Comparison of ENCODE assay signal across 1 cellular context in the genomic region with DNA sequence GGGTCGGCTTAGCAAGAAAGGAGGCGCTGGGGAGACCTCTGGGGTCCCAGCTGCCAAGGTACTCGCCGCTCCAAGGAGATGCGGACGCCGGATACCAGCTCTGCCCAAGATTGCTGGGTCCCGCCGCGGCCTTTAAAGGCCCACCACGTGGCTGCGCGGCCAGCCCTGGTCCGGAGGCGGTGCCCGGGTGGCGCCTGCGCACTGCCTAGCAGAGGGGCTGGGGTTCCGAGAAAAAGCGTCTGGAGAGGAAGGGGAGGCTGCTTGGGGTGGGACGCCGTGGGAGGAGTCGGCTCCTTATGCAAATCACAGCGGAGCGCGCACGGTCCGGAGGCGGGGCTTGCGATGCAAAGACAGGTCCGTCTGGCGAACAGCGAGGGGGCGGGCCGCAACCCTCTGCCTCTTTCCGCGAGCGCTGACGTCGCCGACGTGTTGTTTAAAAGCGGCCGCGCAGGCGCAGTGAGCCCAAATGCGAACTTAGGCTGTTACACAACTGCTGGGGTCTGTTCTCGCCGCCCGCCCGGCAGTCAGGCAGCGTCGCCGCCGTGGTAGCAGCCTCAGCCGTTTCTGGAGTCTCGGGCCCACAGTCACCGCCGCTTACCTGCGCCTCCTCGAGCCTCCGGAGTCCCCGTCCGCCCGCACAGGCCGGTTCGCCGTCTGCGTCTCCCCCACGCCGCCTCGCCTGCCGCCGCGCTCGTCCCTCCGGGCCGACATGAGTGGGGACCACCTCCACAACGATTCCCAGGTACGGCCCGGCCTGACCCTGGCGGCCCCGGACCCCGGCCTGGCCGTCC.
TF ChIP-seq lines count a peak whose summit lies in the region.

A gene (plus strand): TSS at position 464 of the 791 bp plus-strand sequence. CDS start 246 bp downstream, at position 710.

TF ChIP-seq in K562, 482 proteins besides CTCF, POLR2A, EP300 and RAD21 (continued from another document and continues in another):
- TF ChIP-seq, protein P1, sequence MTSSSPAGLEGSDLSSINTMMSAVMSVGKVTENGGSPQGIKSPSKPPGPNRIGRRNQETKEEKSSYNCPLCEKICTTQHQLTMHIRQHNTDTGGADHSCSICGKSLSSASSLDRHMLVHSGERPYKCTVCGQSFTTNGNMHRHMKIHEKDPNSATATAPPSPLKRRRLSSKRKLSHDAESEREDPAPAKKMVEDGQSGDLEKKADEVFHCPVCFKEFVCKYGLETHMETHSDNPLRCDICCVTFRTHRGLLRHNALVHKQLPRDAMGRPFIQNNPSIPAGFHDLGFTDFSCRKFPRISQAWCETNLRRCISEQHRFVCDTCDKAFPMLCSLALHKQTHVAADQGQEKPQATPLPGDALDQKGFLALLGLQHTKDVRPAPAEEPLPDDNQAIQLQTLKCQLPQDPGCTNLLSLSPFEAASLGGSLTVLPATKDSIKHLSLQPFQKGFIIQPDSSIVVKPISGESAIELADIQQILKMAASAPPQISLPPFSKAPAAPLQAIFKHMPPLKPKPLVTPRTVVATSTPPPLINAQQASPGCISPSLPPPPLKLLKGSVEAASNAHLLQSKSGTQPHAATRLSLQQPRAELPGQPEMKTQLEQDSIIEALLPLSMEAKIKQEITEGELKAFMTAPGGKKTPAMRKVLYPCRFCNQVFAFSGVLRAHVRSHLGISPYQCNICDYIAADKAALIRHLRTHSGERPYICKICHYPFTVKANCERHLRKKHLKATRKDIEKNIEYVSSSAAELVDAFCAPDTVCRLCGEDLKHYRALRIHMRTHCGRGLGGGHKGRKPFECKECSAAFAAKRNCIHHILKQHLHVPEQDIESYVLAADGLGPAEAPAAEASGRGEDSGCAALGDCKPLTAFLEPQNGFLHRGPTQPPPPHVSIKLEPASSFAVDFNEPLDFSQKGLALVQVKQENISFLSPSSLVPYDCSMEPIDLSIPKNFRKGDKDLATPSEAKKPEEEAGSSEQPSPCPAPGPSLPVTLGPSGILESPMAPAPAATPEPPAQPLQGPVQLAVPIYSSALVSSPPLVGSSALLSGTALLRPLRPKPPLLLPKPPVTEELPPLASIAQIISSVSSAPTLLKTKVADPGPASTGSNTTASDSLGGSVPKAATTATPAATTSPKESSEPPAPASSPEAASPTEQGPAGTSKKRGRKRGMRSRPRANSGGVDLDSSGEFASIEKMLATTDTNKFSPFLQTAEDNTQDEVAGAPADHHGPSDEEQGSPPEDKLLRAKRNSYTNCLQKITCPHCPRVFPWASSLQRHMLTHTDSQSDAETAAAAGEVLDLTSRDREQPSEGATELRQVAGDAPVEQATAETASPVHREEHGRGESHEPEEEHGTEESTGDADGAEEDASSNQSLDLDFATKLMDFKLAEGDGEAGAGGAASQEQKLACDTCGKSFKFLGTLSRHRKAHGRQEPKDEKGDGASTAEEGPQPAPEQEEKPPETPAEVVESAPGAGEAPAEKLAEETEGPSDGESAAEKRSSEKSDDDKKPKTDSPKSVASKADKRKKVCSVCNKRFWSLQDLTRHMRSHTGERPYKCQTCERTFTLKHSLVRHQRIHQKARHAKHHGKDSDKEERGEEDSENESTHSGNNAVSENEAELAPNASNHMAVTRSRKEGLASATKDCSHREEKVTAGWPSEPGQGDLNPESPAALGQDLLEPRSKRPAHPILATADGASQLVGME (CRISPR knock-in tag; IDR thresholded peaks at IDR 0.05), result no peak
- TF ChIP-seq PTTG1 (tag; IDR thresholded peaks at IDR 0.05; ENCODE audit: low read depth) (no peak), RCOR1 (IDR thresholded peaks at IDR 0.05; ENCODE audit: borderline replicate concordance in 1 of 2, low read depth in 2 of 2, low read length in 2 of 2) (no peak), TRIM24 (IDR thresholded peaks at IDR 0.05) (no peak), NR2F6 (CRISPR knock-in tag; IDR thresholded peaks at IDR 0.05) (no peak), ZNF232 (CRISPR knock-in tag; IDR thresholded peaks at IDR 0.05) (peak; percentile 49; the same call in 1 of the 2 replicates), MEIS2 (IDR thresholded peaks at IDR 0.05; ENCODE audit: partially characterized antibody) (peak; percentile 90), ZNF184 (CRISPR knock-in tag; IDR thresholded peaks at IDR 0.05) (no peak), SRF (CRISPR knock-in tag; IDR thresholded peaks at IDR 0.05) (peak in 1 of 2 experiments; percentile 83; a peak in 2 of 4 replicates), TAF9B (IDR thresholded peaks at IDR 0.05; ENCODE audit: partially characterized antibody) (peak; percentile 45), CC2D1A (IDR thresholded peaks at IDR 0.05) (no peak), RAD51 (IDR thresholded peaks at IDR 0.05; ENCODE audit: borderline replicate concordance, low read depth) (peak; percentile 71), ZNF764 (CRISPR knock-in tag; IDR thresholded peaks at IDR 0.05; ENCODE audit: low read depth) (no peak), MYBL2 (IDR thresholded peaks at IDR 0.05; ENCODE audit: low read depth) (no peak), MYBL2 (CRISPR knock-in tag; IDR thresholded peaks at IDR 0.05; ENCODE audit: borderline replicate concordance) (no peak), HDAC1 (IDR thresholded peaks at IDR 0.05) (peak in 1 of 2 experiments; percentile 96; a peak in 2 of 4 replicates), ZNF830 (CRISPR knock-in tag; IDR thresholded peaks at IDR 0.05) (no peak), PYGO2 (tag; IDR thresholded peaks at IDR 0.05) (no peak), ZBTB1 (CRISPR knock-in tag; IDR thresholded peaks at IDR 0.05; ENCODE audit: borderline replicate concordance, low read depth) (no peak), ZNF717 (CRISPR knock-in tag; IDR thresholded peaks at IDR 0.05) (no peak), HEY1 (CRISPR knock-in tag; IDR thresholded peaks at IDR 0.05; ENCODE audit: borderline replicate concordance) (no peak), ELF2 (CRISPR knock-in tag; IDR thresholded peaks at IDR 0.05) (no peak), STAT5B (CRISPR knock-in tag; IDR thresholded peaks at IDR 0.05) (no peak), TRIM28 (IDR thresholded peaks at IDR 0.05) (no peak), PHTF2 (CRISPR knock-in tag; IDR thresholded peaks at IDR 0.05) (no peak), ZNF584 (CRISPR knock-in tag; IDR thresholded peaks at IDR 0.05; ENCODE audit: low read depth) (no peak), STAT5A (IDR thresholded peaks at IDR 0.05; ENCODE audit: borderline replicate concordance, low read length) (peak; percentile 54; the same call in 1 of the 2 replicates), MTA3 (IDR thresholded peaks at IDR 0.05; ENCODE audit: borderline replicate concordance) (peak; percentile 98), SPI1 (IDR thresholded peaks at IDR 0.05; ENCODE audit: borderline replicate concordance, low read depth, low read length) (peak; percentile 59), RBBP5 (IDR thresholded peaks at IDR 0.05; ENCODE audit: borderline replicate concordance, insufficient read depth, low read length, poor library complexity, severe bottlenecking) (peak; percentile 51), ATF1 (CRISPR knock-in tag; IDR thresholded peaks at IDR 0.05) (no peak), ATF1 (tag; IDR thresholded peaks at IDR 0.05) (peak; percentile 91), SMARCC2 (IDR thresholded peaks at IDR 0.05; ENCODE audit: low read depth) (no peak), CREB1 (IDR thresholded peaks at IDR 0.05) (peak; percentile 83), CREB1 (CRISPR knock-in tag; IDR thresholded peaks at IDR 0.05) (peak; percentile 84), SRSF3 (IDR thresholded peaks at IDR 0.05; ENCODE audit: insufficient read depth, low read length) (no peak), NRF1 (conservative IDR thresholded peaks at IDR 0.05 in 1 of 2, IDR thresholded peaks at IDR 0.05 in 1 of 2) (peak; percentile 99 to 100), ZNF408 (CRISPR knock-in tag; IDR thresholded peaks at IDR 0.05; ENCODE audit: low read depth) (no peak), SP1 (CRISPR knock-in tag; IDR thresholded peaks at IDR 0.05) (peak; percentile 81), NFRKB (IDR thresholded peaks at IDR 0.05; ENCODE audit: low read depth) (no peak), HDAC8 (tag; IDR thresholded peaks at IDR 0.05) (no peak), RB1 (IDR thresholded peaks at IDR 0.05; ENCODE audit: low read depth) (peak; percentile 54; the same call in 1 of the 2 replicates), GABPB2 (CRISPR knock-in tag; conservative IDR thresholded peaks at IDR 0.05) (no peak)
- TF ChIP-seq, protein P2, sequence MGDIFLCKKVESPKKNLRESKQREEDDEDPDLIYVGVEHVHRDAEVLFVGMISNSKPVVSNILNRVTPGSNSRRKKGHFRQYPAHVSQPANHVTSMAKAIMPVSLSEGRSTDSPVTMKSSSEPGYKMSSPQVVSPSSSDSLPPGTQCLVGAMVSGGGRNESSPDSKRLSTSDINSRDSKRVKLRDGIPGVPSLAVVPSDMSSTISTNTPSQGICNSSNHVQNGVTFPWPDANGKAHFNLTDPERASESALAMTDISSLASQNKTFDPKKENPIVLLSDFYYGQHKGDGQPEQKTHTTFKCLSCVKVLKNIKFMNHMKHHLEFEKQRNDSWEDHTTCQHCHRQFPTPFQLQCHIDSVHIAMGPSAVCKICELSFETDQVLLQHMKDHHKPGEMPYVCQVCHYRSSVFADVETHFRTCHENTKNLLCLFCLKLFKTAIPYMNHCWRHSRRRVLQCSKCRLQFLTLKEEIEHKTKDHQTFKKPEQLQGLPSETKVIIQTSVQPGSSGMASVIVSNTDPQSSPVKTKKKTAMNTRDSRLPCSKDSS (IDR thresholded peaks at IDR 0.05; ENCODE audit: low read depth, partially characterized antibody), result no peak
- TF ChIP-seq, protein P3, sequence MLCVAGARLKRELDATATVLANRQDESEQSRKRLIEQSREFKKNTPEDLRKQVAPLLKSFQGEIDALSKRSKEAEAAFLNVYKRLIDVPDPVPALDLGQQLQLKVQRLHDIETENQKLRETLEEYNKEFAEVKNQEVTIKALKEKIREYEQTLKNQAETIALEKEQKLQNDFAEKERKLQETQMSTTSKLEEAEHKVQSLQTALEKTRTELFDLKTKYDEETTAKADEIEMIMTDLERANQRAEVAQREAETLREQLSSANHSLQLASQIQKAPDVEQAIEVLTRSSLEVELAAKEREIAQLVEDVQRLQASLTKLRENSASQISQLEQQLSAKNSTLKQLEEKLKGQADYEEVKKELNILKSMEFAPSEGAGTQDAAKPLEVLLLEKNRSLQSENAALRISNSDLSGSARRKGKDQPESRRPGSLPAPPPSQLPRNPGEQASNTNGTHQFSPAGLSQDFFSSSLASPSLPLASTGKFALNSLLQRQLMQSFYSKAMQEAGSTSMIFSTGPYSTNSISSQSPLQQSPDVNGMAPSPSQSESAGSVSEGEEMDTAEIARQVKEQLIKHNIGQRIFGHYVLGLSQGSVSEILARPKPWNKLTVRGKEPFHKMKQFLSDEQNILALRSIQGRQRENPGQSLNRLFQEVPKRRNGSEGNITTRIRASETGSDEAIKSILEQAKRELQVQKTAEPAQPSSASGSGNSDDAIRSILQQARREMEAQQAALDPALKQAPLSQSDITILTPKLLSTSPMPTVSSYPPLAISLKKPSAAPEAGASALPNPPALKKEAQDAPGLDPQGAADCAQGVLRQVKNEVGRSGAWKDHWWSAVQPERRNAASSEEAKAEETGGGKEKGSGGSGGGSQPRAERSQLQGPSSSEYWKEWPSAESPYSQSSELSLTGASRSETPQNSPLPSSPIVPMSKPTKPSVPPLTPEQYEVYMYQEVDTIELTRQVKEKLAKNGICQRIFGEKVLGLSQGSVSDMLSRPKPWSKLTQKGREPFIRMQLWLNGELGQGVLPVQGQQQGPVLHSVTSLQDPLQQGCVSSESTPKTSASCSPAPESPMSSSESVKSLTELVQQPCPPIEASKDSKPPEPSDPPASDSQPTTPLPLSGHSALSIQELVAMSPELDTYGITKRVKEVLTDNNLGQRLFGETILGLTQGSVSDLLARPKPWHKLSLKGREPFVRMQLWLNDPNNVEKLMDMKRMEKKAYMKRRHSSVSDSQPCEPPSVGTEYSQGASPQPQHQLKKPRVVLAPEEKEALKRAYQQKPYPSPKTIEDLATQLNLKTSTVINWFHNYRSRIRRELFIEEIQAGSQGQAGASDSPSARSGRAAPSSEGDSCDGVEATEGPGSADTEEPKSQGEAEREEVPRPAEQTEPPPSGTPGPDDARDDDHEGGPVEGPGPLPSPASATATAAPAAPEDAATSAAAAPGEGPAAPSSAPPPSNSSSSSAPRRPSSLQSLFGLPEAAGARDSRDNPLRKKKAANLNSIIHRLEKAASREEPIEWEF (CRISPR knock-in tag; IDR thresholded peaks at IDR 0.05), result no peak
- TF ChIP-seq, protein P4, sequence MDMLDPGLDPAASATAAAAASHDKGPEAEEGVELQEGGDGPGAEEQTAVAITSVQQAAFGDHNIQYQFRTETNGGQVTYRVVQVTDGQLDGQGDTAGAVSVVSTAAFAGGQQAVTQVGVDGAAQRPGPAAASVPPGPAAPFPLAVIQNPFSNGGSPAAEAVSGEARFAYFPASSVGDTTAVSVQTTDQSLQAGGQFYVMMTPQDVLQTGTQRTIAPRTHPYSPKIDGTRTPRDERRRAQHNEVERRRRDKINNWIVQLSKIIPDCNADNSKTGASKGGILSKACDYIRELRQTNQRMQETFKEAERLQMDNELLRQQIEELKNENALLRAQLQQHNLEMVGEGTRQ (CRISPR knock-in tag; IDR thresholded peaks at IDR 0.05), result peak; percentile 86
- TF ChIP-seq, protein P5, sequence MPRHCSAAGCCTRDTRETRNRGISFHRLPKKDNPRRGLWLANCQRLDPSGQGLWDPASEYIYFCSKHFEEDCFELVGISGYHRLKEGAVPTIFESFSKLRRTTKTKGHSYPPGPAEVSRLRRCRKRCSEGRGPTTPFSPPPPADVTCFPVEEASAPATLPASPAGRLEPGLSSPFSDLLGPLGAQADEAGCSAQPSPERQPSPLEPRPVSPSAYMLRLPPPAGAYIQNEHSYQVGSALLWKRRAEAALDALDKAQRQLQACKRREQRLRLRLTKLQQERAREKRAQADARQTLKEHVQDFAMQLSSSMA (CRISPR knock-in tag; IDR thresholded peaks at IDR 0.05), result no peak
- TF ChIP-seq, protein P6, sequence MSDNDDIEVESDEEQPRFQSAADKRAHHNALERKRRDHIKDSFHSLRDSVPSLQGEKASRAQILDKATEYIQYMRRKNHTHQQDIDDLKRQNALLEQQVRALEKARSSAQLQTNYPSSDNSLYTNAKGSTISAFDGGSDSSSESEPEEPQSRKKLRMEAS (CRISPR knock-in tag; IDR thresholded peaks at IDR 0.05), result peak; percentile 99
- TF ChIP-seq, protein P7, sequence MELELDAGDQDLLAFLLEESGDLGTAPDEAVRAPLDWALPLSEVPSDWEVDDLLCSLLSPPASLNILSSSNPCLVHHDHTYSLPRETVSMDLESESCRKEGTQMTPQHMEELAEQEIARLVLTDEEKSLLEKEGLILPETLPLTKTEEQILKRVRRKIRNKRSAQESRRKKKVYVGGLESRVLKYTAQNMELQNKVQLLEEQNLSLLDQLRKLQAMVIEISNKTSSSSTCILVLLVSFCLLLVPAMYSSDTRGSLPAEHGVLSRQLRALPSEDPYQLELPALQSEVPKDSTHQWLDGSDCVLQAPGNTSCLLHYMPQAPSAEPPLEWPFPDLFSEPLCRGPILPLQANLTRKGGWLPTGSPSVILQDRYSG (tag; conservative IDR thresholded peaks at IDR 0.05; ENCODE audit: low read depth), result no peak
- TF ChIP-seq, protein P8, sequence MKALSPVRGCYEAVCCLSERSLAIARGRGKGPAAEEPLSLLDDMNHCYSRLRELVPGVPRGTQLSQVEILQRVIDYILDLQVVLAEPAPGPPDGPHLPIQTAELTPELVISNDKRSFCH (CRISPR knock-in tag; IDR thresholded peaks at IDR 0.05), result no peak
- TF ChIP-seq, protein P8 (tag; IDR thresholded peaks at IDR 0.05), result no peak
